Comparison of ENCODE assay signal across 18 cellular contexts in genomic region chr1:210024996-210025395, GRCh38.
DNase-seq lines count a peak whose midpoint lies in the region; ATAC-seq and TF ChIP-seq lines count a peak whose summit lies in the region.
"Had no signal": no experiment of that assay in that cellular context is flagged by ENCODE, and none has a peak within 500 bp of the region (broad histone marks: within the 10 kb centered on the region; RNA-seq: fewer than 3 reads in every experiment).

No MANE protein-coding gene starts in this region.

- no peak for TF ChIP-seq POLR2A in gastroesophageal sphincter (IDR thresholded peaks at IDR 0.05)
- TF ChIP-seq POLR2A in spleen (IDR thresholded peaks at IDR 0.05): no peak

- no peaks in the 10 kb centered on the region for H3K79me2 ChIP-seq in OCI-LY7 (ENCODE audit: insufficient read depth, low read depth, low read length)

- H3K36me3 ChIP-seq in OCI-LY7 (ENCODE audit: insufficient read depth, low read length) (no peaks in the 10 kb centered on the region), gastroesophageal sphincter (no peaks in the 10 kb centered on the region), spleen (no peaks in the 10 kb centered on the region)
- H3K36me3 ChIP-seq: tibial nerve had no signal

- no TSS peak for BruUV-seq in OCI-LY7 (replicated peaks; lab: Mats Ljungman, UMichigan)

- no peaks in the 10 kb centered on the region for H3K9me3 ChIP-seq in OCI-LY7 (ENCODE audit: low read length)
- no peaks in the 10 kb centered on the region for H3K9me3 ChIP-seq in gastroesophageal sphincter
- H3K9me3 ChIP-seq in spleen: no peaks in the 10 kb centered on the region

- H3K4me1 ChIP-seq in OCI-LY7 (ENCODE audit: insufficient read depth, low read length, poor library complexity, severe bottlenecking) (no peaks in the 10 kb centered on the region), gastroesophageal sphincter (no peaks in the 10 kb centered on the region), spleen (no peaks in the 10 kb centered on the region)
- H3K4me1 ChIP-seq: tibial nerve had no signal

- TF ChIP-seq CTCF in AG09319 (IDR thresholded peaks at IDR 0.05; ENCODE audit: low read depth, low read length): peak; percentile 2; the same call in 1 of the 2 replicates
- TF ChIP-seq CTCF in OCI-LY7 (conservative IDR thresholded peaks at IDR 0.05; ENCODE audit: low read length): peak; percentile 23; the same call in 1 of the 2 replicates
- no peak for TF ChIP-seq CTCF in gastroesophageal sphincter (IDR thresholded peaks at IDR 0.05)
- no peak for TF ChIP-seq CTCF in spleen (IDR thresholded peaks at IDR 0.05 in 8 of 11, conservative IDR thresholded peaks at IDR 0.05 in 3 of 11)

- no peak overlapping the region for H3K4me2 ChIP-seq in OCI-LY7 (ENCODE audit: low read length)

- H3K4me3 ChIP-seq in OCI-LY7 (ENCODE audit: low read depth, low read length, poor library complexity, severe bottlenecking) (no peak overlapping the region), gastroesophageal sphincter (no peak overlapping the region), spleen (no peak overlapping the region)
- H3K4me3 ChIP-seq: lung, tibial nerve had no signal

- no peaks in the 10 kb centered on the region for H4K20me1 ChIP-seq in OCI-LY7 (ENCODE audit: insufficient read depth, low read length)

- whole genome bisulfite sequencing in gastroesophageal sphincter (ENCODE audit: low coverage in 1 of 2), 2 donors: 49 to 71% methylated on average over 2 to 3 of the region's 3 CpGs
- 67 to 80% (median 74%) methylated on average over 3 of the region's 3 CpGs for WGBS in spleen, 5 donors

- no peaks in the 10 kb centered on the region for H3K9me2 ChIP-seq in OCI-LY7 (ENCODE audit: insufficient read depth, low read length)

- no peak overlapping the region for H2AFZ ChIP-seq in OCI-LY7 (ENCODE audit: low read length)

- ATAC-seq in gastroesophageal sphincter: no peak
- ATAC-seq: activated T-helper 17 cell treated with anti-CD3 and anti-CD28 coated beads, Interleukin-2, amount 50 U/mL, for 72 hours had no signal

- CTCF ChIA-PET in OCI-LY7 (lab: Charles Lee; ENCODE audit: unreplicated experiment): no interaction called here

- H3K27me3 ChIP-seq in gastroesophageal sphincter: no peaks in the 10 kb centered on the region
- no peaks in the 10 kb centered on the region for H3K27me3 ChIP-seq in spleen (replicated peaks in 1 of 7)
- H3K27me3 ChIP-seq: tibial nerve had no signal

- no peak for TF ChIP-seq EP300 in gastroesophageal sphincter (IDR thresholded peaks at IDR 0.05)

- intact Hi-C loops in OCI-LY7 (cut with micrococcal nuclease; ENCODE audit: unreplicated experiment) (no loop called here), cardiac septum (cut with DNase I) (no loop called here), spleen (cut with DNase I; ENCODE audit: low total_unique reads) (no loop called here)

- POLR2A ChIA-PET in OCI-LY7 (lab: Charles Lee): no interaction called here

- H3K27ac ChIP-seq in OCI-LY7 (ENCODE audit: low read depth, low read length, poor library complexity, severe bottlenecking) (no peak overlapping the region), gastroesophageal sphincter (no peak overlapping the region), spleen (no peak overlapping the region)
- H3K27ac ChIP-seq: tibial nerve had no signal

- DNase-seq in AG09319 (ENCODE audit: extremely low read depth, low read depth) (no peak), ELF-1 (ENCODE audit: low read depth, low spot score) (peak; percentile 19), OCI-LY7 (ENCODE audit: low spot score) (no peak), iPS DF 4.7 (ENCODE audit: extremely low read depth, low spot score) (peak; percentile 7), cardiac septum (ENCODE audit: low spot score) (no peak), spleen (no peak)
- DNase-seq: activated CD4-positive, alpha-beta T cell treated with anti-CD3 and anti-CD28 coated beads for 48 hours; effector CD8-positive, alpha-beta T cell; Kasumi-1; NCI-H1105 treated with DMSO at 0.1 percent for 48 hours; NCI-H2107; NCI-H510A treated with DMSO at 0.1 percent for 48 hours; Right ventricle myocardium superior; stimulated activated CD4-positive, alpha-beta T cell treated with anti-CD3 and anti-CD28 coated beads, Interleukin-4, amount 100 ng/mL, for 24 hours had no signal

Comparison
In these comparisons a context has a peak if more than half of its experiments do, and no peak if none do; other contexts are left out.
1. DNase-seq: peak in ELF-1 (single experiment) and iPS DF 4.7 (single experiment); none in AG09319 (single experiment), OCI-LY7 (single experiment), cardiac septum (single experiment) and spleen (single experiment).
2. CTCF ChIP-seq: peak in AG09319 (single experiment) and OCI-LY7 (single experiment); none in gastroesophageal sphincter (0 of 4) and spleen (0 of 11).